Comparison of ENCODE assay signal across 12 cellular contexts in the genomic region with DNA sequence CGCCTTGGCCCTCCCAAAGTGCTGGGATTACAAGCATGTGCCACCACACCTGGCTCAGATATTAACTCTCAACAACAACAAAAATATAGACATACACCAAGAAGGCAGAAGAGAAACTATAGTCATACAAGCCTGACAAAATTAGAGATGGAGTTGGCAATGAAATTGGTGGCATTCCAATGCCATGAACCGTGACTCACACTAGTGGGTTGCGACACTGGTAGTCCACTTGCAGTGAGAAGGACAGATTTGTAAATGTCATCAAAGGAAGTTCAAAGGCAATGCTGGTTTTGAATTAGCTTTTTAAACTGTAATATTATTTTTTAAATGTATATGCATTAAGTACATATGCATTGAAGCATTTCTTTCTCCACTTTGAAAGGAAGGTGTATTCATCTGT. TPM values are rescaled to one million over a fixed set of nuclear protein-coding genes. Genes with fewer than 3 reads are reported as not detected.
DNase-seq lines count a peak whose midpoint lies in the region; ATAC-seq and TF ChIP-seq lines count a peak whose summit lies in the region.
"Had no signal": no experiment of that assay in that cellular context is flagged by ENCODE, and none has a peak within 500 bp of the region (broad histone marks: within the 10 kb centered on the region; RNA-seq: fewer than 3 reads in every experiment).

No MANE protein-coding gene starts in this region.

- no peaks in the 10 kb centered on the region for H3K79me2 ChIP-seq in GM23338 (replicated peaks; ENCODE audit: insufficient read depth)

- H2BK120ac ChIP-seq in neuronal stem cell (ENCODE audit: low read depth, low read length): no peak overlapping the region

- H3K9me3 ChIP-seq in WERI-Rb-1 (ENCODE audit: severe bottlenecking): no peaks in the 10 kb centered on the region
- no peaks in the 10 kb centered on the region for H3K9me3 ChIP-seq in neuronal stem cell (replicated peaks in 1 of 2; ENCODE audit: control insufficient read depth in 2 of 2, insufficient read depth in 1 of 2, low read depth in 1 of 2, low read length in 2 of 2)
- H3K9me3 ChIP-seq: esophagus muscularis mucosa, Peyer's patch had no signal

- H4K8ac ChIP-seq in neuronal stem cell (ENCODE audit: low read depth, low read length): no peak overlapping the region

- no peaks in the 10 kb centered on the region for H3K27me3 ChIP-seq in GM23338 (ENCODE audit: insufficient read depth)
- H3K27me3 ChIP-seq in WERI-Rb-1 (ENCODE audit: insufficient read depth, low read depth, severe bottlenecking): no peaks in the 10 kb centered on the region
- no peaks in the 10 kb centered on the region for H3K27me3 ChIP-seq in neuronal stem cell (ENCODE audit: control insufficient read depth in 3 of 3, insufficient read depth in 3 of 3, low read depth in 1 of 3, low read length in 3 of 3)
- H3K27me3 ChIP-seq: Peyer's patch had no signal

- no peak overlapping the region for H3K4ac ChIP-seq in neuronal stem cell (ENCODE audit: low read length)

- H2BK12ac ChIP-seq in neuronal stem cell (ENCODE audit: low read length): no peak overlapping the region

- H3K36me3 Mint-ChIP-seq in GM23338 (ENCODE audit: low read depth) (0 out of 3 replicates have a peak, but pooled peaks cover 3% of the 10 kb centered on the region), osteocyte (ENCODE audit: unreplicated experiment) (no peaks in the 10 kb centered on the region)

- H3K4me3 Mint-ChIP-seq in GM23338 (no peak overlapping the region), osteocyte (ENCODE audit: unreplicated experiment) (no peak overlapping the region)
- H3K4me3 Mint-ChIP-seq: activated CD4-positive, alpha-beta T cell treated with anti-CD3 and anti-CD28 coated beads, Interleukin-2, amount 10 ng/mL, durations not matched to agents 7 days and 5 days; activated naive CD8-positive, alpha-beta T cell treated with anti-CD3 and anti-CD28 coated beads, Interleukin-2, amount 50 U/mL, for 24 hours had no signal

- no peak overlapping the region for H3K9ac ChIP-seq in neuronal stem cell (ENCODE audit: low read depth, low read length, poor library complexity)

- H2BK5ac ChIP-seq in neuronal stem cell (ENCODE audit: low read length): no peak overlapping the region

- DNase-seq in GM23338 (ENCODE audit: low spot score): no peak
- DNase-seq in RWPE1 (ENCODE audit: low spot score): peak; percentile 68
- DNase-seq in left ventricle myocardium superior: no peak
- peak; percentile 81 for DNase-seq in stromal cell of bone marrow (ENCODE audit: low read depth)
- no peak for DNase-seq in WERI-Rb-1
- no peak for DNase-seq in neuronal stem cell (ENCODE audit: low spot score)
- no peak for DNase-seq in osteocyte (ENCODE audit: extremely low spot score, unreplicated experiment)
- DNase-seq: NCI-H1105 treated with DMSO at 0.1 percent for 48 hours had no signal

- H3K9me3 Mint-ChIP-seq in GM23338 (0 out of 3 replicates have a peak, but pooled peaks cover 5% of the 10 kb centered on the region), osteocyte (ENCODE audit: unreplicated experiment) (no peaks in the 10 kb centered on the region)
- H3K9me3 Mint-ChIP-seq: activated CD4-positive, alpha-beta T cell treated with anti-CD3 and anti-CD28 coated beads, Interleukin-2, amount 10 ng/mL, durations not matched to agents 7 days and 5 days; activated naive CD8-positive, alpha-beta T cell treated with anti-CD3 and anti-CD28 coated beads, Interleukin-2, amount 50 U/mL, for 24 hours had no signal

- intact Hi-C loops in left ventricle myocardium superior (cut with micrococcal nuclease): no loop called here

- no peaks in the 10 kb centered on the region for H4K20me1 ChIP-seq in GM23338 (replicated peaks; ENCODE audit: insufficient read depth)

- no CpG with 5 or more reads among the region's 3 CpGs for WGBS in neuronal stem cell (ENCODE audit: extremely low coverage in 2 of 2, insufficient read length in 2 of 2, insufficient replicate concordance in 1 of 2), 2 donors

- ATAC-seq in GM23338 (no peak), left ventricle myocardium superior (peak; percentile 26)
- ATAC-seq: activated naive CD8-positive, alpha-beta T cell treated with anti-CD3 and anti-CD28 coated beads, Interleukin-2, amount 50 U/mL, for 24 hours had no signal

- no peak overlapping the region for H3K18ac ChIP-seq in neuronal stem cell (ENCODE audit: low read length)

- H3K79me1 ChIP-seq in neuronal stem cell (ENCODE audit: low read depth, low read length): no peaks in the 10 kb centered on the region

- H3K4me3 ChIP-seq in GM23338 (no peak overlapping the region), WERI-Rb-1 (ENCODE audit: low read depth, low read length) (no peak overlapping the region), neuronal stem cell (ENCODE audit: low read length in 2 of 2) (no peak overlapping the region)
- H3K4me3 ChIP-seq: esophagus muscularis mucosa, Peyer's patch had no signal

- H3K36me3 ChIP-seq in GM23338 (ENCODE audit: insufficient read depth) (no peaks in the 10 kb centered on the region), WERI-Rb-1 (no peaks in the 10 kb centered on the region), neuronal stem cell (replicated peaks in 1 of 2; ENCODE audit: control insufficient read depth in 2 of 2, insufficient read depth in 2 of 2, low read length in 2 of 2) (no peaks in the 10 kb centered on the region)
- H3K36me3 ChIP-seq: esophagus muscularis mucosa, Peyer's patch had no signal

- H2AFZ ChIP-seq in GM23338: peak overlapping the region; percentile 52; the same call in 1 of the 2 replicates
- H2AFZ ChIP-seq in neuronal stem cell (ENCODE audit: low read length): no peak overlapping the region

- no peaks in the 10 kb centered on the region for H3K4me1 ChIP-seq in GM23338 (ENCODE audit: insufficient read depth)
- H3K4me1 ChIP-seq in neuronal stem cell (ENCODE audit: control insufficient read depth in 2 of 2, insufficient read depth in 1 of 2, low read depth in 1 of 2, low read length in 2 of 2): no peaks in the 10 kb centered on the region

- TF ChIP-seq CTCF in GM23338 (conservative IDR thresholded peaks at IDR 0.05; ENCODE audit: low read depth in 2 of 2) (no peak), RWPE1 (conservative IDR thresholded peaks at IDR 0.05; ENCODE audit: low read depth) (no peak), WERI-Rb-1 (IDR thresholded peaks at IDR 0.05; ENCODE audit: low read depth, low read length) (no peak), osteocyte (IDR thresholded peaks at IDR 0.05) (no peak)

- H3K9me2 ChIP-seq in GM23338 (ENCODE audit: insufficient read depth): no peaks in the 10 kb centered on the region

- H3K14ac ChIP-seq in neuronal stem cell (ENCODE audit: low read length): no peak overlapping the region

- no peak overlapping the region for H3K23ac ChIP-seq in neuronal stem cell (ENCODE audit: low read depth, low read length, poor library complexity)

- CTCF ChIA-PET in RWPE1 (lab: Yijun Ruan, JAX): interaction anchor here (0.7 kb wide), 1 partner anchor 11 kb away, joined by 3 read pairs; no protein-coding TSS in a partner anchor

- H3K4me2 ChIP-seq in GM23338 (no peak overlapping the region), neuronal stem cell (ENCODE audit: insufficient read depth, low read length, poor library complexity, severe bottlenecking) (no peak overlapping the region)

- no peak overlapping the region for H2BK15ac ChIP-seq in neuronal stem cell (ENCODE audit: low read length)

- H2AK5ac ChIP-seq in neuronal stem cell (ENCODE audit: low read depth, low read length): no peak overlapping the region

- POLR2A ChIA-PET in RWPE1 (lab: Yijun Ruan, JAX; ENCODE audit: low non-redundant PET): no interaction called here

- H3K27ac Mint-ChIP-seq in GM23338 (no peak overlapping the region), osteocyte (ENCODE audit: unreplicated experiment) (no peak overlapping the region)
- H3K27ac Mint-ChIP-seq: activated CD4-positive, alpha-beta T cell treated with anti-CD3 and anti-CD28 coated beads, Interleukin-2, amount 10 ng/mL, durations not matched to agents 7 days and 5 days; activated naive CD8-positive, alpha-beta T cell treated with anti-CD3 and anti-CD28 coated beads, Interleukin-2, amount 50 U/mL, for 24 hours had no signal

- H3F3A ChIP-seq in GM23338 (replicated peaks; ENCODE audit: low read depth): no peaks in the 10 kb centered on the region

- H3K27me3 Mint-ChIP-seq in GM23338 (ENCODE audit: insufficient read depth, low read depth, poor library complexity) (no peaks in the 10 kb centered on the region), osteocyte (ENCODE audit: unreplicated experiment) (no peaks in the 10 kb centered on the region)

- peaks cover 11% of the 10 kb centered on the region; the same call in 2 of the 3 replicates for H3K4me1 Mint-ChIP-seq in GM23338
- H3K4me1 Mint-ChIP-seq in osteocyte (ENCODE audit: unreplicated experiment): peaks cover 2% of the 10 kb centered on the region
- H3K4me1 Mint-ChIP-seq: activated CD4-positive, alpha-beta T cell treated with anti-CD3 and anti-CD28 coated beads, Interleukin-2, amount 10 ng/mL, durations not matched to agents 7 days and 5 days; activated naive CD8-positive, alpha-beta T cell treated with anti-CD3 and anti-CD28 coated beads, Interleukin-2, amount 50 U/mL, for 24 hours had no signal

- H3K27ac ChIP-seq in GM23338 (ENCODE audit: low read depth) (no peak overlapping the region), RWPE1 (peak overlapping the region; percentile 58), WERI-Rb-1 (no peak overlapping the region), neuronal stem cell (replicated peaks; ENCODE audit: low read length) (no peak overlapping the region)
- H3K27ac ChIP-seq: esophagus muscularis mucosa had no signal

- no peak overlapping the region for H4K91ac ChIP-seq in neuronal stem cell (ENCODE audit: low read depth, low read length, poor library complexity)

RNA-seq across cellular contexts. Expression of a gene that starts 8.5 kb away (rescaled TPM):
- total RNA-seq in GM23338 (2014; rRNA removed; shearing (Covaris generic)): 8.9 and 9.6 TPM in 2 replicates
- polyA plus RNA-seq in GM23338 (2016; fragmentation: Nextera tagmentation; extraction: Ambion mirVana): 6.8 and 8.4 TPM in 2 replicates
- total RNA-seq in left ventricle myocardium superior (5.3 TPM), osteocyte (5.4 and 6.5 TPM in 2 replicates)
- 7.4 TPM for polyA plus RNA-seq in neuronal stem cell (2013, experiment 1 of 2)
- polyA plus RNA-seq in neuronal stem cell (2013, experiment 2 of 2): 7.7 TPM

RNA-seq across cellular contexts. Expression of a gene that starts 23.2 kb away (rescaled TPM):
- total RNA-seq in GM23338 (2014; rRNA removed; shearing (Covaris generic)): 21.9 and 24.7 TPM in 2 replicates
- 15.3 and 19.1 TPM in 2 replicates for polyA plus RNA-seq in GM23338 (2016; fragmentation: Nextera tagmentation; extraction: Ambion mirVana)
- total RNA-seq in left ventricle myocardium superior: 46.8 TPM
- 67.1 TPM for polyA plus RNA-seq in neuronal stem cell (2013, experiment 1 of 2)
- polyA plus RNA-seq in neuronal stem cell (2013, experiment 2 of 2): 67.6 TPM
- total RNA-seq in osteocyte: 16.5 and 17.1 TPM in 2 replicates

RNA-seq across cellular contexts. Expression of a gene that starts 38.8 kb away (rescaled TPM):
- 49.9 and 62.1 TPM in 2 replicates for total RNA-seq in GM23338 (2014; rRNA removed; shearing (Covaris generic))
- 52.6 and 61.2 TPM in 2 replicates for polyA plus RNA-seq in GM23338 (2016; fragmentation: Nextera tagmentation; extraction: Ambion mirVana)
- total RNA-seq in left ventricle myocardium superior (26.6 TPM), osteocyte (33.2 and 36.4 TPM in 2 replicates)
- polyA plus RNA-seq in neuronal stem cell (2013, experiment 1 of 2): 41.2 TPM
- polyA plus RNA-seq in neuronal stem cell (2013, experiment 2 of 2): 39.7 TPM

Comparison
In these comparisons a context has a peak if more than half of its experiments do, and no peak if none do; other contexts are left out.
1. DNase-seq: peak in RWPE1 (single experiment) and stromal cell of bone marrow (single experiment); none in GM23338 (single experiment), left ventricle myocardium superior (single experiment), WERI-Rb-1 (single experiment), neuronal stem cell (single experiment) and osteocyte (single experiment).